Comparison of ENCODE assay signal across 12 cellular contexts in genomic region chr3:70096376-70097055, GRCh38.
A peak's percentile ranks its signal among the peaks of the same experiment; 100 is the strongest.
DNase-seq lines count a peak whose midpoint lies in the region; ATAC-seq lines count a peak whose summit lies in the region.
"Had no signal": no experiment of that assay in that cellular context is flagged by ENCODE, and none has a peak within 500 bp of the region (broad histone marks: within the 10 kb centered on the region; RNA-seq: fewer than 3 reads in every experiment).

No MANE protein-coding gene starts in this region.

- no peak overlapping the region for H3K27ac Mint-ChIP-seq in T-helper 2 cell treated with Interferon-gamma antibody and Interleukin-4, amounts not matched to agents 5 μg/mL and 100 μg/mL, for 36 hours
- H3K27ac Mint-ChIP-seq: activated B cell treated with CpG ODN at 0.5 μM for 24 hours; activated naive CD8-positive, alpha-beta T cell treated with anti-CD3 and anti-CD28 coated beads, Interleukin-2, amount 10 ng/mL, durations not matched to agents 7 days and 5 days had no signal

- ATAC-seq in GM18858 (IDR thresholded peaks at IDR 0.05; ENCODE audit: unreplicated experiment), result peak; percentile 99
- peak; percentile 99 for ATAC-seq in GM21367 (IDR thresholded peaks at IDR 0.05; ENCODE audit: unreplicated experiment)
- peak; percentile 97 for ATAC-seq in HG03025 (IDR thresholded peaks at IDR 0.05; ENCODE audit: low FRiP score, unreplicated experiment)

- DNase-seq in T-helper 2 cell treated with Interferon-gamma antibody and Interleukin-4, amounts not matched to agents 5 μg/mL and 100 μg/mL, for 36 hours (ENCODE audit: low spot score), result peak; percentile 4
- DNase-seq in caudate nucleus (lab: John Stamatoyannopoulos, UW) (no peak), putamen (ENCODE audit: low spot score) (no peak), NCI-H1417 treated with DMSO at 0.1 percent for 48 hours (lab: John Stamatoyannopoulos, UW) (no peak), OCI-M1 (lab: John Stamatoyannopoulos, UW) (no peak)
- DNase-seq: activated B cell treated with CpG ODN at 0.5 μM for 24 hours; activated naive CD8-positive, alpha-beta T cell treated with anti-CD3 and anti-CD28 coated beads, Interleukin-2, amount 10 ng/mL, durations not matched to agents 7 days and 5 days; dermis blood vessel endothelial cell; transverse colon had no signal

- H3K36me3 Mint-ChIP-seq in T-helper 2 cell treated with Interferon-gamma antibody and Interleukin-4, amounts not matched to agents 5 μg/mL and 100 μg/mL, for 36 hours (ENCODE audit: low read depth), result no peaks in the 10 kb centered on the region
- H3K36me3 Mint-ChIP-seq: activated naive CD8-positive, alpha-beta T cell treated with anti-CD3 and anti-CD28 coated beads, Interleukin-2, amount 10 ng/mL, durations not matched to agents 7 days and 5 days had no signal

- peaks cover 1% of the 10 kb centered on the region for H3K27me3 Mint-ChIP-seq in T-helper 2 cell treated with Interferon-gamma antibody and Interleukin-4, amounts not matched to agents 5 μg/mL and 100 μg/mL, for 36 hours (ENCODE audit: low read depth)

- no peak overlapping the region for H3K27ac ChIP-seq in caudate nucleus (ENCODE audit: low read depth, low read length)
- H3K27ac ChIP-seq: transverse colon had no signal

- H3K4me1 Mint-ChIP-seq in T-helper 2 cell treated with Interferon-gamma antibody and Interleukin-4, amounts not matched to agents 5 μg/mL and 100 μg/mL, for 36 hours (ENCODE audit: low read depth), result peaks cover 5% of the 10 kb centered on the region
- H3K4me1 Mint-ChIP-seq: activated naive CD8-positive, alpha-beta T cell treated with anti-CD3 and anti-CD28 coated beads, Interleukin-2, amount 10 ng/mL, durations not matched to agents 7 days and 5 days had no signal

- H3K4me3 Mint-ChIP-seq in T-helper 2 cell treated with Interferon-gamma antibody and Interleukin-4, amounts not matched to agents 5 μg/mL and 100 μg/mL, for 36 hours, result no peak overlapping the region
- H3K4me3 Mint-ChIP-seq: activated B cell treated with CpG ODN at 0.5 μM for 24 hours; activated naive CD8-positive, alpha-beta T cell treated with anti-CD3 and anti-CD28 coated beads, Interleukin-2, amount 10 ng/mL, durations not matched to agents 7 days and 5 days had no signal

- H3K9me3 Mint-ChIP-seq in T-helper 2 cell treated with Interferon-gamma antibody and Interleukin-4, amounts not matched to agents 5 μg/mL and 100 μg/mL, for 36 hours, result no peaks in the 10 kb centered on the region
- H3K9me3 Mint-ChIP-seq: activated B cell treated with CpG ODN at 0.5 μM for 24 hours; activated naive CD8-positive, alpha-beta T cell treated with anti-CD3 and anti-CD28 coated beads, Interleukin-2, amount 10 ng/mL, durations not matched to agents 7 days and 5 days had no signal
